8 cellular contexts compared by ENCODE assay signal in genomic region chr11:83285131-83285770, GRCh38. TPM values are rescaled to one million over a fixed set of nuclear protein-coding genes. Genes with fewer than 3 reads are reported as not detected.
DNase-seq lines count a peak whose midpoint lies in the region; ATAC-seq and TF ChIP-seq lines count a peak whose summit lies in the region.

No MANE protein-coding gene starts in this region.

- peaks cover 7% of the 10 kb centered on the region in 2 donors for H3K36me3 Mint-ChIP-seq in CD14-positive monocyte
- H3K36me3 Mint-ChIP-seq in brain = peaks cover 11% of the 10 kb centered on the region

- no peaks in the 10 kb centered on the region for H3K36me3 ChIP-seq in urinary bladder (ENCODE audit: insufficient read depth)

- H3K4me1 Mint-ChIP-seq in CD14-positive monocyte (peaks cover 31% of the 10 kb centered on the region), brain (peaks cover 62% of the 10 kb centered on the region)

- ATAC-seq in GM19468 (IDR thresholded peaks at IDR 0.05; ENCODE audit: extremely low read depth, unreplicated experiment) (peak; percentile 11), HG03558 (IDR thresholded peaks at IDR 0.05; ENCODE audit: extremely low read depth, unreplicated experiment) (peak; percentile 24)

- H3K4me3 ChIP-seq in lower leg skin (ENCODE audit: low read depth, poor library complexity, severe bottlenecking) (peak overlapping the region; percentile 77), urinary bladder (ENCODE audit: low read depth, low read length) (peak overlapping the region; percentile 60)

- H3K27ac Mint-ChIP-seq in CD14-positive monocyte = peak overlapping the region; percentile 96 to 100 (median 100)
- peak overlapping the region; percentile 98 to 100 (median 100) for H3K27ac Mint-ChIP-seq in brain

- H3K9me3 Mint-ChIP-seq in CD14-positive monocyte (no peaks in the 10 kb centered on the region), brain (no peaks in the 10 kb centered on the region)

- 1% methylated on average over 19 to 22 of the region's 22 CpGs for WGBS in lower leg skin, 2 donors
- 2% methylated on average over 22 of the region's 22 CpGs for WGBS in urinary bladder

- DNase-seq in CD14-positive monocyte (ENCODE audit: low spot score) (no peak), lower leg skin (ENCODE audit: low spot score in 2 of 2) (no peak), activated gamma-delta T cell treated with Interleukin-2 at 50 U/mL for 16 hours (no peak)
- no peak for DNase-seq in stimulated activated CD4-positive, alpha-beta T cell treated with anti-CD3 and anti-CD28 coated beads, Interleukin-4, amount 100 ng/mL, for 1 hour

- H3K27me3 Mint-ChIP-seq in CD14-positive monocyte (ENCODE audit: low read depth in 3 of 3) (peaks cover 0 to 4% (median 2%) of the 10 kb centered on the region in 3 donors), brain (peaks cover 21% of the 10 kb centered on the region)

- peak overlapping the region; percentile 84 for H3K27ac ChIP-seq in urinary bladder (ENCODE audit: low read depth)

- peak overlapping the region; percentile 93 to 96 for H3K4me3 Mint-ChIP-seq in CD14-positive monocyte
- peak overlapping the region; percentile 90 to 98 (median 94) for H3K4me3 Mint-ChIP-seq in brain

- intact Hi-C loops in CD14-positive monocyte (cut with micrococcal nuclease) (loop anchor here (2.0 to 10.0 kb wide), 6 partner anchors 90 to 383 kb away; partner anchors contain the start of genes ANKRD42 (in 2 of the 2), DDIAS (in 2 of the 2), PRCP (in 2 of the 2) and PCF11 (in 1 of the 2)), lower leg skin (cut with DNase I; ENCODE audit: low total_unique reads) (loop anchor here (10.0 kb wide), 1 partner anchor 530 kb away; no protein-coding TSS in a partner anchor)

- no peak for TF ChIP-seq CTCF in CD14-positive monocyte (IDR thresholded peaks at IDR 0.05)
- no peak for TF ChIP-seq CTCF in brain (conservative IDR thresholded peaks at IDR 0.05)
- TF ChIP-seq CTCF in lower leg skin (IDR thresholded peaks at IDR 0.05) = no peak

- no peak for TF ChIP-seq POLR2A in lower leg skin (IDR thresholded peaks at IDR 0.05)

- peaks cover 2% of the 10 kb centered on the region for H3K4me1 ChIP-seq in urinary bladder (ENCODE audit: insufficient read depth)

RNA-seq across cellular contexts. Expression of gene CCDC90B, which starts 0.9 kb away (rescaled TPM):
- polyA plus RNA-seq in CD14-positive monocyte (10 to 100 TPM; 39.6 to 46.2 TPM), brain (ENCODE audit: insufficient read depth, low read depth, low replicate concordance) (35.8 TPM), urinary bladder (33.9 TPM)
- total RNA-seq in lower leg skin (10 to 100 TPM; 27.4 to 29.8 (median 28.9) TPM), urinary bladder (86.0 TPM)
